ENCODE assay signal across 23 cellular contexts in the genomic region with DNA sequence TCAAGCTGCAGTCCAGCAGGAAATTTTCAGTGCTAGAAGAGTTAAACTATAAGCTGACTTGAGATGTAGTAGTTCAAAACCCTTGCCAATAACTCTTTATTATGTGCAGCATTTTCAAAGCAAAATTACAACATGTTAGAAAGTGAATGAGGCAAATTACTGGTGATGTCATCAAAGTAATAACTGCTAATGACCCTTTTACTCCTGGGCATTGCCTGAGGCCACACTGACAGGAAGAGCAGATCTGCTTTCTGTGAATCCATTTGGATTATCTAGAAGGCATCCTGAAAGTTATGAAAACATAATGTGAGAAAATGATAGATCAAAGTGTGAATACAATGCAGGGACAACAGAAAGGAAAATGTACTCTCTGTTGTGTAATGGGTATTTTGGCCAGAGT.
A peak's percentile ranks its signal among the peaks of the same experiment; 100 is the strongest.
DNase-seq lines count a peak whose midpoint lies in the region; ATAC-seq lines count a peak whose summit lies in the region.
"Had no signal": no experiment of that assay in that cellular context is flagged by ENCODE, and none has a peak within 500 bp of the region (broad histone marks: within the 10 kb centered on the region; RNA-seq: fewer than 3 reads in every experiment).

No MANE protein-coding gene starts in this region.

- H3K36me3 ChIP-seq in mesenchymal stem cell (ENCODE audit: control insufficient read depth in 1 of 2, insufficient read depth in 2 of 2, low read depth in 1 of 2, low read length in 2 of 2) = no peaks in the 10 kb centered on the region
- H3K36me3 ChIP-seq: BLaER1 treated with 17β-estradiol and CSF1 and Interleukin-3, amounts not matched to agents 10 nM and 100 nM had no signal

- H2BK12ac ChIP-seq in mesenchymal stem cell (ENCODE audit: low read length in 2 of 2) = no peak overlapping the region

- H3K4me2 ChIP-seq in mesenchymal stem cell (ENCODE audit: low read length, poor library complexity, severe bottlenecking) = no peak overlapping the region
- H3K4me2 ChIP-seq: BLaER1 treated with 17β-estradiol and CSF1 and Interleukin-3, amounts not matched to agents 10 nM and 100 nM; GM23338 had no signal

- H2BK15ac ChIP-seq in mesenchymal stem cell (ENCODE audit: low read depth, poor library complexity, severe bottlenecking) = no peak overlapping the region

- DNase-seq in NCI-H748 (lab: John Stamatoyannopoulos, UW; ENCODE audit: unreplicated experiment) (peak; percentile 53), NCI-H748 treated with DMSO at 0.1 percent for 48 hours (lab: John Stamatoyannopoulos, UW) (no peak), EH (ENCODE audit: low read depth) (peak; percentile 8), NCI-H2081 (lab: John Stamatoyannopoulos, UW) (peak; percentile 2 to 49), renal cortical epithelial cell (ENCODE audit: low read depth) (peak; percentile 9), mesenchymal stem cell (no peak)
- DNase-seq: CD4-positive, alpha-beta T cell; COR-L47; DMS53; GDM1; H9; HFFc6; Karpas-422; NCI-H1092 treated with DMSO at 0.1 percent for 48 hours; NCI-H1694; NCI-H446; NCI-H526; SIG-M5 had no signal

- H3K14ac ChIP-seq in mesenchymal stem cell (ENCODE audit: low read length in 2 of 2) = no peak overlapping the region

- H3K4me3 ChIP-seq in mesenchymal stem cell (ENCODE audit: insufficient read depth in 1 of 2, low read depth in 1 of 2, low read length in 2 of 2) = no peak overlapping the region
- H3K4me3 ChIP-seq: BLaER1 treated with 17β-estradiol and CSF1 and Interleukin-3, amounts not matched to agents 10 nM and 100 nM; GM12878; GM23338; SK-N-MC had no signal

- no peak overlapping the region for H4K91ac ChIP-seq in mesenchymal stem cell (ENCODE audit: low read length)

- no peak overlapping the region for H2AK5ac ChIP-seq in mesenchymal stem cell (ENCODE audit: low read length, severe bottlenecking)

- no peak overlapping the region for H2AFZ ChIP-seq in mesenchymal stem cell (ENCODE audit: low read depth, low read length)
- H2AFZ ChIP-seq: GM23338 had no signal

- no peaks in the 10 kb centered on the region for H3K9me3 ChIP-seq in mesenchymal stem cell (ENCODE audit: control insufficient read depth, low read length)
- H3K9me3 ChIP-seq: BLaER1 treated with 17β-estradiol and CSF1 and Interleukin-3, amounts not matched to agents 10 nM and 100 nM had no signal

- H3K4ac ChIP-seq in mesenchymal stem cell (ENCODE audit: low read depth in 1 of 2, low read length in 2 of 2) = no peak overlapping the region

- H3K9ac ChIP-seq in mesenchymal stem cell (ENCODE audit: low read length) = no peak overlapping the region
- H3K9ac ChIP-seq: BLaER1 treated with 17β-estradiol and CSF1 and Interleukin-3, amounts not matched to agents 10 nM and 100 nM had no signal

- ATAC-seq in HG02759 (IDR thresholded peaks at IDR 0.05; ENCODE audit: unreplicated experiment) = no peak
- ATAC-seq: GM12878, GM23338 had no signal

- no peak overlapping the region for H3K27ac ChIP-seq in mesenchymal stem cell (ENCODE audit: low read length, poor library complexity, severe bottlenecking)
- H3K27ac ChIP-seq: BLaER1 treated with 17β-estradiol and CSF1 and Interleukin-3, amounts not matched to agents 10 nM and 100 nM; SK-N-MC had no signal

- H2BK5ac ChIP-seq in mesenchymal stem cell (ENCODE audit: low read depth, low read length, poor library complexity, severe bottlenecking) = no peak overlapping the region

- peaks cover 0 to 4% of the 10 kb centered on the region in 2 experiments for H3K27me3 ChIP-seq in mesenchymal stem cell (ENCODE audit: control insufficient read depth in 1 of 2, insufficient read depth in 1 of 2, low read length in 2 of 2)
- H3K27me3 ChIP-seq: BLaER1 treated with 17β-estradiol and CSF1 and Interleukin-3, amounts not matched to agents 10 nM and 100 nM had no signal

- no peak overlapping the region for H3K23ac ChIP-seq in mesenchymal stem cell (ENCODE audit: low read length in 2 of 2)

- H4K8ac ChIP-seq in mesenchymal stem cell (ENCODE audit: low read length) = no peak overlapping the region

- no peak overlapping the region for H2BK120ac ChIP-seq in mesenchymal stem cell (ENCODE audit: low read depth, low read length)

- no peaks in the 10 kb centered on the region for H3K4me1 ChIP-seq in mesenchymal stem cell (ENCODE audit: control insufficient read depth, insufficient read depth, low read depth, low read length)
- H3K4me1 ChIP-seq: BLaER1 treated with 17β-estradiol and CSF1 and Interleukin-3, amounts not matched to agents 10 nM and 100 nM had no signal

- H3K18ac ChIP-seq in mesenchymal stem cell (ENCODE audit: low read depth in 1 of 2, low read length in 2 of 2) = no peak overlapping the region

- no peaks in the 10 kb centered on the region for H3K79me1 ChIP-seq in mesenchymal stem cell (replicated peaks; ENCODE audit: low read length, poor library complexity, severe bottlenecking)

Comparison
In these comparisons a context has a peak if more than half of its experiments do, and no peak if none do; other contexts are left out.
1. DNase-seq: peak in NCI-H748 (single experiment), EH (single experiment), NCI-H2081 (2 of 2) and renal cortical epithelial cell (single experiment); none in NCI-H748 treated with DMSO at 0.1 percent for 48 hours (single experiment) and mesenchymal stem cell (single experiment).